Comparison of ENCODE assay signal across 24 cellular contexts in genomic region chr10:114290038-114290437, GRCh38. TPM values are rescaled to one million over a fixed set of nuclear protein-coding genes. Genes with fewer than 3 reads are reported as not detected.
A peak's percentile ranks its signal among the peaks of the same experiment; 100 is the strongest.
DNase-seq lines count a peak whose midpoint lies in the region; ATAC-seq, FAIRE-seq and TF ChIP-seq lines count a peak whose summit lies in the region.
"Had no signal": no experiment of that assay in that cellular context is flagged by ENCODE, and none has a peak within 500 bp of the region (broad histone marks: within the 10 kb centered on the region; RNA-seq: fewer than 3 reads in every experiment).

No MANE protein-coding gene starts in this region.

- H3K36me3 ChIP-seq in kidney (ENCODE audit: control insufficient read depth in 1 of 2, insufficient read depth in 2 of 2, low read length in 2 of 2) (no peaks in the 10 kb centered on the region), upper lobe of right lung (no peaks in the 10 kb centered on the region)
- H3K36me3 ChIP-seq: HAP-1 had no signal

- intact Hi-C loops in left cardiac atrium (cut with DNase I), result no loop called here
- intact Hi-C loops in right cardiac atrium (cut with DNase I), result no loop called here
- intact Hi-C loops in kidney (cut with DNase I), result no loop called here
- intact Hi-C loops in sciatic nerve (cut with DNase I), result no loop called here
- intact Hi-C loops in upper lobe of right lung (cut with DNase I), result no loop called here

- H3K4me1 ChIP-seq in right cardiac atrium (ENCODE audit: control insufficient read depth, insufficient read depth, low read length) (no peaks in the 10 kb centered on the region), kidney (ENCODE audit: control insufficient read depth in 1 of 2, insufficient read depth in 1 of 2, low read depth in 1 of 2, low read length in 2 of 2) (no peaks in the 10 kb centered on the region), upper lobe of right lung (no peaks in the 10 kb centered on the region)
- H3K4me1 ChIP-seq: HAP-1 had no signal

- peaks cover 5% of the 10 kb centered on the region for H3K36me3 Mint-ChIP-seq in activated naive CD8-positive, alpha-beta T cell treated with anti-CD3 and anti-CD28 coated beads for 36 hours

- H3K27me3 ChIP-seq in right cardiac atrium (ENCODE audit: control insufficient read depth, insufficient read depth) (no peaks in the 10 kb centered on the region), upper lobe of right lung (no peaks in the 10 kb centered on the region)

- no peaks in the 10 kb centered on the region for H3K4me1 Mint-ChIP-seq in activated naive CD8-positive, alpha-beta T cell treated with anti-CD3 and anti-CD28 coated beads for 36 hours
- H3K4me1 Mint-ChIP-seq: CD4-positive, alpha-beta memory T cell had no signal

- H3K27ac ChIP-seq in right cardiac atrium (ENCODE audit: low read length) (no peak overlapping the region), kidney (ENCODE audit: low read depth in 2 of 2, low read length in 2 of 2) (no peak overlapping the region), upper lobe of right lung (no peak overlapping the region)

- no peak overlapping the region for H3K4me3 ChIP-seq in right cardiac atrium (ENCODE audit: low read length)
- no peak overlapping the region for H3K4me3 ChIP-seq in kidney (ENCODE audit: low read length in 2 of 2)
- H3K4me3 ChIP-seq in upper lobe of right lung, result no peak overlapping the region
- H3K4me3 ChIP-seq: HAP-1 had no signal

- 96% methylated on average over 10 of the region's 10 CpGs for WGBS in right cardiac atrium

- H3K9me3 Mint-ChIP-seq in activated naive CD8-positive, alpha-beta T cell treated with anti-CD3 and anti-CD28 coated beads for 36 hours, result peaks cover 6% of the 10 kb centered on the region

- no peak overlapping the region for H3K4me3 Mint-ChIP-seq in activated naive CD8-positive, alpha-beta T cell treated with anti-CD3 and anti-CD28 coated beads for 36 hours
- H3K4me3 Mint-ChIP-seq: CD4-positive, alpha-beta memory T cell; HFFc6 had no signal

- no peak for ATAC-seq in left cardiac atrium
- no peak for ATAC-seq in right cardiac atrium
- no peak for ATAC-seq in sciatic nerve
- no peak for ATAC-seq in upper lobe of right lung

- TF ChIP-seq CTCF in kidney (IDR thresholded peaks at IDR 0.05; ENCODE audit: borderline replicate concordance, extremely low read depth, insufficient read depth), result no peak
- no peak for TF ChIP-seq CTCF in upper lobe of right lung (IDR thresholded peaks at IDR 0.05)

- no peaks in the 10 kb centered on the region for H3K27me3 Mint-ChIP-seq in activated naive CD8-positive, alpha-beta T cell treated with anti-CD3 and anti-CD28 coated beads for 36 hours

- no peak overlapping the region for H3K27ac Mint-ChIP-seq in activated naive CD8-positive, alpha-beta T cell treated with anti-CD3 and anti-CD28 coated beads for 36 hours
- H3K27ac Mint-ChIP-seq: CD4-positive, alpha-beta memory T cell; HFFc6 had no signal

- no peak for FAIRE-seq in kidney (lab: Jason Lieb, UNC)
- FAIRE-seq: GM12891, GM18507, H54 had no signal

- no peak overlapping the region for H3K9ac ChIP-seq in kidney (ENCODE audit: low read length in 2 of 2)

- H3K9me3 ChIP-seq in right cardiac atrium (ENCODE audit: control insufficient read depth, low read length) (no peaks in the 10 kb centered on the region), kidney (ENCODE audit: control insufficient read depth in 1 of 2, low read length in 2 of 2) (no peaks in the 10 kb centered on the region), upper lobe of right lung (peaks cover under 1% of the 10 kb centered on the region)
- H3K9me3 ChIP-seq: HAP-1 had no signal

- DNase-seq in left cardiac atrium, result peak; percentile 10
- no peak for DNase-seq in right cardiac atrium
- peak; percentile 48 for DNase-seq in kidney
- DNase-seq in sciatic nerve (ENCODE audit: low spot score), result peak; percentile 48
- peak; percentile 37 for DNase-seq in upper lobe of right lung
- DNase-seq in activated naive CD8-positive, alpha-beta T cell treated with anti-CD3 and anti-CD28 coated beads for 36 hours, result no peak
- DNase-seq in stimulated activated CD4-positive, alpha-beta T cell treated with anti-CD3 and anti-CD28 coated beads, Interleukin-2, amount 100 ng/mL, for 48 hours, result no peak
- DNase-seq: C1 segment of cervical spinal cord; Calu3; CD4-positive, alpha-beta memory T cell; COR-L47; DMS53; DMS79 treated with DMSO at 0.1 percent for 48 hours; GF-D8; GOT3; HFFc6 had no signal

RNA-seq across cellular contexts. Expression of gene VWA2, which starts 51.0 kb away (rescaled TPM):
- under 1 TPM; 0.13 to 0.21 TPM for total RNA-seq in left cardiac atrium
- total RNA-seq in right cardiac atrium, result not detected
- polyA plus RNA-seq in right cardiac atrium, result not detected
- total RNA-seq in kidney, result 6.5 TPM
- 0.17 TPM for polyA plus RNA-seq in kidney (ENCODE audit: insufficient read depth, low read depth, low replicate concordance)
- total RNA-seq in sciatic nerve, result 0.62 TPM
- total RNA-seq in upper lobe of right lung, result 15.5 TPM
- not detected for total RNA-seq in activated naive CD8-positive, alpha-beta T cell treated with anti-CD3 and anti-CD28 coated beads for 36 hours
- total RNA-seq: A172; A673; CD4-positive, alpha-beta memory T cell; Daoy; G401 had no signal
- polyA plus RNA-seq: CD4-positive, alpha-beta memory T cell had no signal

Comparison
In these comparisons a context has a peak if more than half of its experiments do, and no peak if none do; other contexts are left out.
1. DNase-seq: peak in left cardiac atrium (single experiment), kidney (single experiment), sciatic nerve (single experiment) and upper lobe of right lung (single experiment); none in right cardiac atrium (0 of 3), activated naive CD8-positive, alpha-beta T cell treated with anti-CD3 and anti-CD28 coated beads for 36 hours (single experiment) and stimulated activated CD4-positive, alpha-beta T cell treated with anti-CD3 and anti-CD28 coated beads, Interleukin-2, amount 100 ng/mL, for 48 hours (0 of 2).